In the genomic region with DNA sequence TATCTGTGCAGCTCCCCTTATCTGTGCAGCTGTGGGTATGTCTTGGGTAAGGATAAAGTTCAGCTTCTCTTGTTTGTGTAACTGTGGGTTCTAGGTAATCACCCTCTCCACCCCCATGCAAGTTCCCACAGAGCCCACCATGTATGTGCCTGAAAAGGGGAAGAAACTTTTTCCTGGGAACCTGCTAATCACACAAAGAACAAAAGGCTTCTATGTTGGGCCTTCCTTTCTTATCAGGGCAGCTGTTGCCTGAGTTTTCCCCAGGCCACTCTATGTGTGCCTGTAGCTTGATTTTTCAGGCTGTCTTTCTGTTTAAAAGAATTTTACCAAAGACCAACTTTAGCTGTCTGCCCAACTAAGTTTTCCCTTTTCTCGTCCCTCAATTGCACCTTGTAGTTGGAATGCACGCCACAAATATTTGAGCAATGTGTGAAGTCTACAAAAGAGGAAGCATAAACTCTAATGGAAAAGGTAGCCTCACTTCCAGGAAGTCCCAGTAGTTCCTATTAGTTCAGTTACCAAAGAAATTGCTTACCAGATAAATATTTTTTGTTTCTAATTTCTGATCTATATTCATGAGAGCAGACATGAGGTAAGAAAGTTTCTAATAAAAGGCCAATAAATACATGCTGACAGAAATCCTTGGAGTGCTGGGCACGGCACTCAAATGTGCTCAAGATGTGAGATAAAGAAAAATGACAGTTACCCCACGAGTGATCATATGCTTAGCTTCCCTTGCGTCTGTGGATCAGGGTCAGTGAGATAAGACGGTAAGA, we compare ENCODE assay signal across 10 cellular contexts. TPM values are rescaled to one million over a fixed set of nuclear protein-coding genes. Genes with fewer than 3 reads are reported as not detected.
A peak's percentile ranks its signal among the peaks of the same experiment; 100 is the strongest.
DNase-seq lines count a peak whose midpoint lies in the region; ATAC-seq and TF ChIP-seq lines count a peak whose summit lies in the region.
"Had no signal": no experiment of that assay in that cellular context is flagged by ENCODE, and none has a peak within 500 bp of the region (broad histone marks: within the 10 kb centered on the region; RNA-seq: fewer than 3 reads in every experiment).

No MANE protein-coding gene starts in this region.

- no peak for TF ChIP-seq CTCF in GM12865 (IDR thresholded peaks at IDR 0.05; ENCODE audit: insufficient read depth, low read depth, low read length, missing control alignments)
- no peak for TF ChIP-seq CTCF in choroid plexus epithelial cell (conservative IDR thresholded peaks at IDR 0.05; ENCODE audit: low read depth, low read length)
- no peak for TF ChIP-seq CTCF in neutrophil (IDR thresholded peaks at IDR 0.05)
- no peak for TF ChIP-seq CTCF in RWPE1 (conservative IDR thresholded peaks at IDR 0.05; ENCODE audit: low read depth)

- no peak for ATAC-seq in aorta (ENCODE audit: low FRiP score)

- H3K4me1 ChIP-seq in neutrophil (ENCODE audit: control insufficient read depth in 1 of 2, insufficient read depth in 1 of 2, low read depth in 1 of 2, low read length in 1 of 2), result peaks cover 81 to 87% of the 10 kb centered on the region in 2 experiments
- no peaks in the 10 kb centered on the region for H3K4me1 ChIP-seq in aorta (ENCODE audit: control insufficient read depth in 1 of 2, insufficient read depth in 2 of 2, low read length in 2 of 2)

- H3K9me3 ChIP-seq in neutrophil (no peaks in the 10 kb centered on the region), aorta (ENCODE audit: control insufficient read depth, low read length) (no peaks in the 10 kb centered on the region)

- POLR2A ChIA-PET in RWPE1 (lab: Yijun Ruan, JAX; ENCODE audit: low non-redundant PET), result no interaction called here

- 61 to 67% methylated on average over 6 of the region's 6 CpGs for WGBS in aorta, 2 donors

- DNase-seq in GM12865 (ENCODE audit: low read depth) (peak; percentile 13), MV-4-11 (lab: John Stamatoyannopoulos, UW) (peak; percentile 52), choroid plexus epithelial cell (ENCODE audit: low read depth) (peak; percentile 29), SHP77 (lab: John Stamatoyannopoulos, UW) (no peak), aorta (no peak), RWPE1 (ENCODE audit: low spot score) (no peak)
- DNase-seq: activated effector memory CD4-positive, alpha-beta T cell treated with anti-CD3 and anti-CD28 coated beads, Interleukin-2, amount 50 U/mL, for 16 hours; NCI-H1092; SHP77 treated with DMSO at 0.1 percent for 48 hours had no signal

- H3K27ac ChIP-seq in neutrophil (peak overlapping the region; percentile 98), aorta (ENCODE audit: low read depth in 1 of 2, low read length in 2 of 2) (no peak overlapping the region), RWPE1 (no peak overlapping the region)

- no peaks in the 10 kb centered on the region for H3K36me3 ChIP-seq in neutrophil
- no peaks in the 10 kb centered on the region for H3K36me3 ChIP-seq in aorta (ENCODE audit: control insufficient read depth in 1 of 2, insufficient read depth in 2 of 2, low read length in 1 of 2)

- CTCF ChIA-PET in RWPE1 (lab: Yijun Ruan, JAX), result no interaction called here

- intact Hi-C loops in aorta (cut with DNase I), result no loop called here

- H3K4me3 ChIP-seq in GM12865 (ENCODE audit: low read depth, low read length) (no peak overlapping the region), choroid plexus epithelial cell (ENCODE audit: low read depth, low read length) (no peak overlapping the region), neutrophil (ENCODE audit: low read depth in 1 of 2, low read length in 1 of 2) (peak overlapping the region; percentile 14 to 19), aorta (ENCODE audit: low read length in 2 of 2) (no peak overlapping the region)

- no peaks in the 10 kb centered on the region for H3K27me3 ChIP-seq in neutrophil
- no peaks in the 10 kb centered on the region for H3K27me3 ChIP-seq in aorta (ENCODE audit: control insufficient read depth in 1 of 2, insufficient read depth in 2 of 2, low read length in 1 of 2)

RNA-seq across cellular contexts. Expression of a gene that starts 2.7 kb away (rescaled TPM):
- total RNA-seq in aorta, result 10 to 100 TPM; 22.5 to 26.6 TPM
- polyA plus RNA-seq in aorta, result 10 to 100 TPM in 1 of 2 donors, 1 to 10 TPM in 1; 7.1 to 10.9 TPM

RNA-seq across cellular contexts. Expression of a gene that starts 9.2 kb away (rescaled TPM):
- 1 to 10 TPM; 2.8 to 3.9 TPM for total RNA-seq in aorta
- polyA plus RNA-seq in aorta, result 1 to 10 TPM in 1 of 2 donors, under 1 TPM in 1; 0.28 to 1.9 TPM

Comparison
In these comparisons a context has a peak if more than half of its experiments do, and no peak if none do; other contexts are left out.
1. DNase-seq: peak in GM12865 (single experiment), MV-4-11 (single experiment) and choroid plexus epithelial cell (single experiment); none in SHP77 (0 of 2), aorta (0 of 2) and RWPE1 (single experiment).
2. H3K4me3 ChIP-seq: peak in neutrophil (2 of 2); none in GM12865 (single experiment), choroid plexus epithelial cell (single experiment) and aorta (0 of 2).